ENCODE assay signal across 13 cellular contexts in the genomic region with DNA sequence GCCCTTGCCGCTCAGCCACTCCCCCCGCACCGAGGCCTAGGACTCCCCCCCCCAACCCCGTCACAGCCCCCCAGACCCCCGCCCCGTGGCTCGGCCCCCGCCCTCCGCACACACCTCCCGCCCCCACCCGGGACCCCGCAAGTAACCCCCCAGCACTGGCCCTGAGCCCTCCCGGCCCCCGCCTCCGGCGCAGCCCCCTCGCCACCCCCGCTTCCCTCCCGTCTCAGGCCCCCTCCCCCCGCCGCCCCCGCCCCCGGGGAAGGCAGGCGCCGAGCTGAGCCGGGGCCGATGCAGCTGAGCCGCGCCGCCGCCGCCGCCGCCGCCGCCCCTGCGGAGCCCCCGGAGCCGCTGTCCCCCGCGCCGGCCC. TPM values are rescaled to one million over a fixed set of nuclear protein-coding genes. Genes with fewer than 3 reads are reported as not detected.
DNase-seq lines count a peak whose midpoint lies in the region; ATAC-seq and TF ChIP-seq lines count a peak whose summit lies in the region.
"Had no signal": no experiment of that assay in that cellular context is flagged by ENCODE, and none has a peak within 500 bp of the region (broad histone marks: within the 10 kb centered on the region; RNA-seq: fewer than 3 reads in every experiment).

No MANE protein-coding gene starts in this region.

- TF ChIP-seq CTCF in activated CD8-positive, alpha-beta T cell treated with anti-CD3 and anti-CD28 coated beads for 36 hours (IDR thresholded peaks at IDR 0.05), result no peak
- TF ChIP-seq CTCF in testis (IDR thresholded peaks at IDR 0.05), result no peak

- 2 to 5% methylated on average over 8 of the region's 42 CpGs for WGBS in testis, 2 donors

- H3K36me3 ChIP-seq in testis (ENCODE audit: low read depth, missing control alignments), result no peaks in the 10 kb centered on the region

- peak; percentile 22 for DNase-seq in activated CD8-positive, alpha-beta T cell treated with anti-CD3 and anti-CD28 coated beads for 36 hours
- DNase-seq in activated CD8-positive, alpha-beta T cell treated with anti-CD3 and anti-CD28 coated beads, Interleukin-2, amount 10 ng/mL, durations not matched to agents 7 days and 5 days, result no peak
- peak in 2 of 34 experiments; percentile 13 to 18 for DNase-seq in T-cell
- peak; percentile 67 for DNase-seq in iPS-NIHi7 (ENCODE audit: extremely low spot score)
- no peak for DNase-seq in testis
- no peak for DNase-seq in DMS79 (lab: John Stamatoyannopoulos, UW)
- DNase-seq: cerebellar nuclear complex, NCI-H524 treated with DMSO at 0.1 percent for 48 hours had no signal

- no peak overlapping the region for H3K27ac ChIP-seq in testis

- H3K27ac Mint-ChIP-seq in activated CD8-positive, alpha-beta T cell treated with anti-CD3 and anti-CD28 coated beads for 36 hours, result no peak overlapping the region
- no peak overlapping the region for H3K27ac Mint-ChIP-seq in activated CD8-positive, alpha-beta T cell treated with anti-CD3 and anti-CD28 coated beads, Interleukin-2, amount 10 ng/mL, durations not matched to agents 7 days and 5 days
- H3K27ac Mint-ChIP-seq in T-cell, result no peak overlapping the region

- intact Hi-C loops in activated CD8-positive, alpha-beta T cell treated with anti-CD3 and anti-CD28 coated beads for 36 hours (cut with micrococcal nuclease), result no loop called here
- intact Hi-C loops in testis (cut with DNase I; ENCODE audit: low total_unique reads), result no loop called here

- no peaks in the 10 kb centered on the region for H3K9me3 Mint-ChIP-seq in activated CD8-positive, alpha-beta T cell treated with anti-CD3 and anti-CD28 coated beads for 36 hours
- H3K9me3 Mint-ChIP-seq in activated CD8-positive, alpha-beta T cell treated with anti-CD3 and anti-CD28 coated beads, Interleukin-2, amount 10 ng/mL, durations not matched to agents 7 days and 5 days (ENCODE audit: insufficient read depth), result no peaks in the 10 kb centered on the region
- no peaks in the 10 kb centered on the region for H3K9me3 Mint-ChIP-seq in T-cell
- H3K9me3 Mint-ChIP-seq: activated T-cell treated with anti-CD3 and anti-CD28 coated beads, Interleukin-2, amount 50 U/mL, for 4 hours; neural crest cell had no signal

- peak overlapping the region; percentile 42 to 65 for H3K4me3 ChIP-seq in testis

- H3K9me3 ChIP-seq in testis, result no peaks in the 10 kb centered on the region

- no peak for ATAC-seq in activated CD8-positive, alpha-beta T cell treated with anti-CD3 and anti-CD28 coated beads for 36 hours
- no peak for ATAC-seq in activated CD8-positive, alpha-beta T cell treated with anti-CD3 and anti-CD28 coated beads, Interleukin-2, amount 10 ng/mL, durations not matched to agents 7 days and 5 days
- ATAC-seq in T-cell (replicated peaks in 1 of 4) (peak; percentile 14 to 27 (median 26)), HG02642 (IDR thresholded peaks at IDR 0.05; ENCODE audit: poor library complexity, unreplicated experiment) (no peak), GM18858 (IDR thresholded peaks at IDR 0.05; ENCODE audit: unreplicated experiment) (no peak)

- POLR2A ChIA-PET in activated CD8-positive, alpha-beta T cell treated with anti-CD3 and anti-CD28 coated beads for 36 hours (lab: Charles Lee), result no interaction called here
- POLR2A ChIA-PET in activated CD8-positive, alpha-beta T cell treated with anti-CD3 and anti-CD28 coated beads, Interleukin-2, amount 10 ng/mL, durations not matched to agents 7 days and 5 days (lab: Charles Lee), result no interaction called here
- POLR2A ChIA-PET in T-cell (lab: Charles Lee), result no interaction called here

- H3K4me1 ChIP-seq in testis, result peaks cover 6% of the 10 kb centered on the region

- H3K27me3 ChIP-seq in testis, result no peaks in the 10 kb centered on the region

- peaks cover 30% of the 10 kb centered on the region for H3K27me3 Mint-ChIP-seq in activated CD8-positive, alpha-beta T cell treated with anti-CD3 and anti-CD28 coated beads for 36 hours
- H3K27me3 Mint-ChIP-seq in activated CD8-positive, alpha-beta T cell treated with anti-CD3 and anti-CD28 coated beads, Interleukin-2, amount 10 ng/mL, durations not matched to agents 7 days and 5 days (ENCODE audit: low read depth), result peaks cover 48% of the 10 kb centered on the region
- peaks cover 35 to 40% of the 10 kb centered on the region in 2 donors for H3K27me3 Mint-ChIP-seq in T-cell

- peaks cover 9% of the 10 kb centered on the region for H3K4me1 Mint-ChIP-seq in activated CD8-positive, alpha-beta T cell treated with anti-CD3 and anti-CD28 coated beads for 36 hours (ENCODE audit: low read depth)
- H3K4me1 Mint-ChIP-seq in activated CD8-positive, alpha-beta T cell treated with anti-CD3 and anti-CD28 coated beads, Interleukin-2, amount 10 ng/mL, durations not matched to agents 7 days and 5 days (ENCODE audit: low read depth), result peaks cover 9% of the 10 kb centered on the region
- H3K4me1 Mint-ChIP-seq in T-cell, result peaks cover 19 to 24% (median 22%) of the 10 kb centered on the region in 3 donors

- no peak for TF ChIP-seq POLR2A in testis (IDR thresholded peaks at IDR 0.05)

- H3K4me3 Mint-ChIP-seq in activated CD8-positive, alpha-beta T cell treated with anti-CD3 and anti-CD28 coated beads for 36 hours, result no peak overlapping the region
- H3K4me3 Mint-ChIP-seq in activated CD8-positive, alpha-beta T cell treated with anti-CD3 and anti-CD28 coated beads, Interleukin-2, amount 10 ng/mL, durations not matched to agents 7 days and 5 days, result no peak overlapping the region
- peak overlapping the region in 1 of 3 donors; percentile 71 for H3K4me3 Mint-ChIP-seq in T-cell

- CTCF ChIA-PET in activated CD8-positive, alpha-beta T cell treated with anti-CD3 and anti-CD28 coated beads for 36 hours (lab: Charles Lee), result no interaction called here
- CTCF ChIA-PET in activated CD8-positive, alpha-beta T cell treated with anti-CD3 and anti-CD28 coated beads, Interleukin-2, amount 10 ng/mL, durations not matched to agents 7 days and 5 days (lab: Charles Lee), result no interaction called here
- CTCF ChIA-PET in T-cell (lab: Charles Lee), result no interaction called here

- H3K36me3 Mint-ChIP-seq in activated CD8-positive, alpha-beta T cell treated with anti-CD3 and anti-CD28 coated beads for 36 hours (ENCODE audit: low read depth), result no peaks in the 10 kb centered on the region
- H3K36me3 Mint-ChIP-seq in activated CD8-positive, alpha-beta T cell treated with anti-CD3 and anti-CD28 coated beads, Interleukin-2, amount 10 ng/mL, durations not matched to agents 7 days and 5 days (ENCODE audit: low read depth), result no peaks in the 10 kb centered on the region
- no peaks in the 10 kb centered on the region for H3K36me3 Mint-ChIP-seq in T-cell

RNA-seq across cellular contexts. Expression of a gene that starts 1.5 kb away (rescaled TPM):
- under 1 TPM; 0.16 to 0.22 TPM for total RNA-seq in activated CD8-positive, alpha-beta T cell treated with anti-CD3 and anti-CD28 coated beads for 36 hours
- total RNA-seq in activated CD8-positive, alpha-beta T cell treated with anti-CD3 and anti-CD28 coated beads, Interleukin-2, amount 10 ng/mL, durations not matched to agents 7 days and 5 days, result under 1 TPM in 1 of 2 experiments, not detected in 1; 0.05 TPM
- total RNA-seq in T-cell (under 1 TPM; 0.22 to 0.47 (median 0.28) TPM), testis (10 to 100 TPM; 11.4 to 16.0 TPM)
- polyA plus RNA-seq in testis (ENCODE audit: insufficient read depth, low read depth, low replicate concordance), result 6.3 TPM
- total RNA-seq: T-helper 1 cell treated with Interleukin-12 subunit alpha and Interleukin-12 subunit beta and Interleukin-4 antibody, amounts not matched to agents 30 ng/mL and 1 ng/mL, for 36 hours had no signal

RNA-seq across cellular contexts. Expression of a gene that starts 46.2 kb away (rescaled TPM):
- 10 to 100 TPM; 11.6 to 11.8 TPM for total RNA-seq in activated CD8-positive, alpha-beta T cell treated with anti-CD3 and anti-CD28 coated beads for 36 hours
- total RNA-seq in activated CD8-positive, alpha-beta T cell treated with anti-CD3 and anti-CD28 coated beads, Interleukin-2, amount 10 ng/mL, durations not matched to agents 7 days and 5 days, result 10 to 100 TPM; 28.8 to 35.1 TPM
- total RNA-seq in T-cell (100 to 1,000 TPM in 1 of 5 donors, 10 to 100 TPM in 4; 68.3 to 105 (median 90.6) TPM), testis (10 to 100 TPM; 60.9 to 73.5 TPM)
- 95.9 TPM for polyA plus RNA-seq in testis (ENCODE audit: insufficient read depth, low read depth, low replicate concordance)

Comparison
In these comparisons a context has a peak if more than half of its experiments do, and no peak if none do; other contexts are left out.
1. DNase-seq: peak in activated CD8-positive, alpha-beta T cell treated with anti-CD3 and anti-CD28 coated beads for 36 hours (single experiment) and iPS-NIHi7 (single experiment); none in activated CD8-positive, alpha-beta T cell treated with anti-CD3 and anti-CD28 coated beads, Interleukin-2, amount 10 ng/mL, durations not matched to agents 7 days and 5 days (single experiment), testis (single experiment) and DMS79 (single experiment).
2. ATAC-seq: peak in T-cell (4 of 4); none in activated CD8-positive, alpha-beta T cell treated with anti-CD3 and anti-CD28 coated beads for 36 hours (single experiment), activated CD8-positive, alpha-beta T cell treated with anti-CD3 and anti-CD28 coated beads, Interleukin-2, amount 10 ng/mL, durations not matched to agents 7 days and 5 days (single experiment), HG02642 (single experiment) and GM18858 (single experiment).
3. RNA of a gene that starts 1.5 kb away (total RNA-seq): 11.4 to 16.0 TPM in testis; 0.22 to 0.47 TPM in T-cell, 0.16 to 0.22 TPM in activated CD8-positive, alpha-beta T cell treated with anti-CD3 and anti-CD28 coated beads for 36 hours and 0.05 TPM in activated CD8-positive, alpha-beta T cell treated with anti-CD3 and anti-CD28 coated beads, Interleukin-2, amount 10 ng/mL, durations not matched to agents 7 days and 5 days; every median in the first group is over 4 times any median in the second.